8 cellular contexts compared by ENCODE assay signal in genomic region chr20:24917797-24918578, GRCh38. TPM values are rescaled to one million over a fixed set of nuclear protein-coding genes. Genes with fewer than 3 reads are reported as not detected.
DNase-seq lines count a peak whose midpoint lies in the region; ATAC-seq and TF ChIP-seq lines count a peak whose summit lies in the region.

No MANE protein-coding gene starts in this region.

- no peaks in the 10 kb centered on the region for H3K9me2 ChIP-seq in Karpas-422 (replicated peaks; ENCODE audit: insufficient read depth, low read length)

- BruUV-seq in A673 (replicated peaks; lab: Mats Ljungman, UMichigan): no TSS peak

- CTCF ChIA-PET in A673 (lab: Charles Lee) (interaction anchor here (0.5 to 1.0 kb wide), 4 partner anchors 133 to 920 kb away, joined by 3 to 5 read pairs (median 4); no protein-coding TSS in a partner anchor), RWPE1 (lab: Yijun Ruan, JAX) (interaction anchor here (0.6 to 2.0 kb wide), 13 partner anchors 13 to 1260 kb away, joined by 3 to 11 read pairs (median 4); no protein-coding TSS in a partner anchor)

- H3K9me3 ChIP-seq in A673 (ENCODE audit: low read depth, low read length, poor library complexity, severe bottlenecking) (no peaks in the 10 kb centered on the region), Karpas-422 (ENCODE audit: low read length) (no peaks in the 10 kb centered on the region), adrenal gland (replicated peaks in 1 of 3) (no peaks in the 10 kb centered on the region), cardiac muscle cell (ENCODE audit: low read depth) (no peaks in the 10 kb centered on the region)

- H3K79me2 ChIP-seq in Karpas-422 (ENCODE audit: low read length): no peaks in the 10 kb centered on the region

- H3K36me3 ChIP-seq in A673 (ENCODE audit: insufficient read depth, low read length, poor library complexity, severe bottlenecking) (no peaks in the 10 kb centered on the region), Karpas-422 (ENCODE audit: insufficient read depth, low read length) (no peaks in the 10 kb centered on the region), adrenal gland (replicated peaks in 1 of 2) (no peaks in the 10 kb centered on the region), cardiac muscle cell (no peaks in the 10 kb centered on the region)

- peak overlapping the region; percentile 12 for H3K4me3 ChIP-seq in A673 (ENCODE audit: low read depth, low read length, poor library complexity, severe bottlenecking)
- no peak overlapping the region for H3K4me3 ChIP-seq in Karpas-422 (ENCODE audit: low read length)
- no peak overlapping the region for H3K4me3 ChIP-seq in adrenal gland
- H3K4me3 ChIP-seq in cardiac muscle cell: no peak overlapping the region

- no peak for ATAC-seq in GM19463 (IDR thresholded peaks at IDR 0.05; ENCODE audit: unreplicated experiment)

- no peak overlapping the region for H3K9ac ChIP-seq in Karpas-422 (ENCODE audit: low read length)

- TF ChIP-seq CTCF in A673 (conservative IDR thresholded peaks at IDR 0.05; ENCODE audit: low read depth, low read length) (peak; percentile 95), GM12873 (IDR thresholded peaks at IDR 0.05; ENCODE audit: insufficient read depth, low read depth, low read length, missing control alignments) (peak; percentile 85), RWPE1 (conservative IDR thresholded peaks at IDR 0.05; ENCODE audit: low read depth) (peak; percentile 91), adrenal gland (IDR thresholded peaks at IDR 0.05) (peak; percentile 72 to 91 (median 82)), cardiac muscle cell (IDR thresholded peaks at IDR 0.05; ENCODE audit: low read depth, low read length) (peak; percentile 88)

- no peak overlapping the region for H2AFZ ChIP-seq in Karpas-422 (ENCODE audit: low read length)

- no peaks in the 10 kb centered on the region for H3K27me3 ChIP-seq in A673 (replicated peaks; ENCODE audit: insufficient read depth, low read depth, low read length, poor library complexity)
- H3K27me3 ChIP-seq in Karpas-422 (ENCODE audit: low read length): no peaks in the 10 kb centered on the region
- H3K27me3 ChIP-seq in adrenal gland: no peaks in the 10 kb centered on the region
- no peaks in the 10 kb centered on the region for H3K27me3 ChIP-seq in cardiac muscle cell

- no peaks in the 10 kb centered on the region for H4K20me1 ChIP-seq in Karpas-422 (ENCODE audit: insufficient read depth, low read depth, low read length)

- POLR2A ChIA-PET in A673 (lab: Charles Lee; ENCODE audit: low non-redundant PET): no interaction called here
- POLR2A ChIA-PET in RWPE1 (lab: Yijun Ruan, JAX; ENCODE audit: low non-redundant PET): no interaction called here

- H3K4me1 ChIP-seq in A673 (ENCODE audit: insufficient read depth, low read length, poor library complexity, severe bottlenecking): peaks cover 13% of the 10 kb centered on the region
- peaks cover 4% of the 10 kb centered on the region for H3K4me1 ChIP-seq in Karpas-422 (ENCODE audit: low read length)
- H3K4me1 ChIP-seq in adrenal gland (replicated peaks in 1 of 2): peaks cover 0 to 7% of the 10 kb centered on the region in 2 donors
- no peaks in the 10 kb centered on the region for H3K4me1 ChIP-seq in cardiac muscle cell (ENCODE audit: low read depth)

- no peak overlapping the region for H3K4me2 ChIP-seq in Karpas-422 (ENCODE audit: low read depth, low read length, poor library complexity, severe bottlenecking)

- WGBS in adrenal gland, 4 donors: 1 to 32% (median 28%) methylated on average over 8 to 34 of the region's 34 CpGs

- DNase-seq in A673 (ENCODE audit: low spot score) (peak; percentile 89), Karpas-422 (peak; percentile 82), RWPE1 (ENCODE audit: low spot score) (peak; percentile 70), adrenal gland (peak; percentile 23 to 82 (median 67)), cardiac muscle cell (ENCODE audit: low read depth in 1 of 2, low spot score in 1 of 2) (peak; percentile 80 to 86), posterior cingulate gyrus (peak; percentile 49 to 95 (median 78))

- no peak for TF ChIP-seq POLR2A in adrenal gland (IDR thresholded peaks at IDR 0.05)

- H3K27ac ChIP-seq in A673 (ENCODE audit: low read depth, low read length, poor library complexity, severe bottlenecking) (peak overlapping the region; percentile 41), Karpas-422 (ENCODE audit: low read length) (no peak overlapping the region), RWPE1 (no peak overlapping the region), adrenal gland (no peak overlapping the region), cardiac muscle cell (no peak overlapping the region)

- intact Hi-C loops in A673 (cut with micrococcal nuclease; ENCODE audit: unreplicated experiment): loop anchor here (2.0 to 10.0 kb wide), 7 partner anchors 136 to 1029 kb away; no protein-coding TSS in a partner anchor
- intact Hi-C loops in adrenal gland (cut with DNase I): loop anchor here in 1 of 2 donors (5.0 to 10.0 kb wide), 2 partner anchors 57 to 756 kb away; no protein-coding TSS in a partner anchor
- intact Hi-C loops in posterior cingulate gyrus (cut with DNase I): loop anchor here (1.0 to 5.0 kb wide), 3 partner anchors 616 to 981 kb away; no protein-coding TSS in a partner anchor

RNA-seq across cellular contexts. Expression of gene CST7, which starts 31.1 kb away (rescaled TPM):
- total RNA-seq in A673 (2021): not detected in 2 replicates
- not detected in 2 replicates for total RNA-seq in Karpas-422 (2014; rRNA removed; shearing (Covaris generic); ENCODE audit: low replicate concordance)
- total RNA-seq in adrenal gland: 1 to 10 TPM in 2 of 8 donors, under 1 TPM in 6; 0.25 to 4.1 (median 0.80) TPM
- polyA plus RNA-seq in adrenal gland: 1 to 10 TPM; 1.1 to 2.2 (median 1.8) TPM
- total RNA-seq in cardiac muscle cell: not detected in 2 replicates
- 0.20 TPM in 1 of 2 replicates, not detected in the other for polyA plus RNA-seq in cardiac muscle cell
